ENCODE assay signal across 8 cellular contexts in the genomic region with DNA sequence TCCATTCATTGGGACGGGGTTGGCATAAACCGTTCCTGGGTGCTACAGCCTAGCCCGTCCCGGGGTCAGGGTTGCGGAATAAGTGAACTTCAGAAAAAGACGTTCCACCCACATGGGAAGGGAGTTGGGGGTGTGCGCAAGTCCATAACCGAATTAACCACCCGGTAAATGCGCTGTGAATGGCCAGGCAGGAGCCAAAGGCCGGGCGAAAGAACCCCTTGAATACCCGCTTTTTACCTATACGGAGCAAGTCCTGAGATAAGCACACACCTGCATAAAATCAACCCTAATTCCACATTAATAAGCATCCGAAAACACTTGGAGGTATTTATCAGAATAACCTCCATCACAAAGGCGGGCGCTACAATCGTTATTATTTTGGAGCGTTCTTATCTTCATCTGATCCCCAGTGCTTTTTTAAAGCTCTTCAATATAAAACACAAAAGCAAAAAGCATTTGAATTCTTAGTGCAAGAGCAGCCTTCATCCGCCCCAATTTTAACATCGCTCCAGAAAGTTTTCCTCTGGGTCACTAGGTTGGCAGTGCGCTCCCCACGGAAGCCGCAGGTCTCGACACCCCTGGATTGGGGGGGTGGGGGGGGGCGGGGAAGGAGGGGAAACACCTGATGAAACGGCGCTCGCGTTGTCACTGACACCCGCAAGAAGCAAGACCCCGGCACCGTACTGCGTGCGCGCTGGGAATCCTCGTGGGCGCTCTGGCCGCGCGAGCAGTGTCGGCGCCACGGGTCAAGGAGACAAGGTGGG. TPM values are rescaled to one million over a fixed set of nuclear protein-coding genes. Genes with fewer than 3 reads are reported as not detected.
DNase-seq lines count a peak whose midpoint lies in the region; ATAC-seq lines count a peak whose summit lies in the region.

No MANE protein-coding gene starts in this region.

- no peak for ATAC-seq in T-cell (replicated peaks in 1 of 4)
- peak; percentile 6 for ATAC-seq in stimulated activated naive CD8-positive, alpha-beta T cell treated with anti-CD3 and anti-CD28 coated beads, Interleukin-15, Interleukin-2, amounts not matched to agents 100 U/mL and 50 U/mL, for 24 hours
- ATAC-seq in GM19023 (IDR thresholded peaks at IDR 0.05; ENCODE audit: unreplicated experiment), result no peak

- no peaks in the 10 kb centered on the region for H3K36me3 Mint-ChIP-seq in T-cell

- no CpG with 5 or more reads among the region's 44 CpGs for WGBS in iPS DF 6.9 (ENCODE audit: insufficient coverage, insufficient read length)

- H3K9me3 Mint-ChIP-seq in T-cell, result peaks cover 0 to 7% (median 4%) of the 10 kb centered on the region in 3 donors

- DNase-seq in SIG-M5 treated with dmso at 0.1 percent for 504 hours (lab: John Stamatoyannopoulos, UW; ENCODE audit: unreplicated experiment), result peak; percentile 67
- DNase-seq in SIG-M5 (lab: John Stamatoyannopoulos, UW), result no peak
- no peak for DNase-seq in T-cell
- no peak for DNase-seq in iPS DF 6.9 (ENCODE audit: low read depth, low spot score)
- DNase-seq in stimulated activated naive CD8-positive, alpha-beta T cell treated with anti-CD3 and anti-CD28 coated beads, Interleukin-15, Interleukin-2, amounts not matched to agents 100 U/mL and 50 U/mL, for 24 hours, result no peak
- DNase-seq in HK-2 (ENCODE audit: unreplicated experiment), result no peak
- no peak for DNase-seq in activated CD4-positive, alpha-beta T cell treated with anti-CD3 and anti-CD28 coated beads, Interleukin-2, amount 50 U/mL, for 1 hour

- peak overlapping the region; percentile 59; the same call in 1 of the 2 replicates for H3K4me3 ChIP-seq in iPS DF 6.9 (ENCODE audit: low read length)

- no peak overlapping the region for H3K27ac ChIP-seq in iPS DF 6.9 (ENCODE audit: low read length)

- H3K27ac Mint-ChIP-seq in T-cell, result no peak overlapping the region

- peaks cover 48 to 59% of the 10 kb centered on the region in 2 donors for H3K27me3 Mint-ChIP-seq in T-cell

- peaks cover 25 to 35% (median 34%) of the 10 kb centered on the region in 3 donors for H3K4me1 Mint-ChIP-seq in T-cell

- H3K4me1 ChIP-seq in iPS DF 6.9 (ENCODE audit: control insufficient read depth, insufficient read depth, low read length), result no peaks in the 10 kb centered on the region

- peaks cover 8% of the 10 kb centered on the region for H3K27me3 ChIP-seq in iPS DF 6.9 (ENCODE audit: control insufficient read depth, insufficient read depth, low read length)

- POLR2A ChIA-PET in T-cell (lab: Charles Lee), result interaction anchor here (0.6 kb wide), 2 partner anchors 128 to 1137 kb away, joined by 3 to 9 read pairs; no protein-coding TSS in a partner anchor

- H3K36me3 ChIP-seq in iPS DF 6.9 (ENCODE audit: control insufficient read depth, insufficient read depth, low read length), result no peaks in the 10 kb centered on the region

- CTCF ChIA-PET in T-cell (lab: Charles Lee), result no interaction called here

- H3K9me3 ChIP-seq in iPS DF 6.9 (ENCODE audit: control insufficient read depth, insufficient read depth, low read length), result no peaks in the 10 kb centered on the region

- H3K4me3 Mint-ChIP-seq in T-cell, result peak overlapping the region; percentile 45 to 92 (median 54)

RNA-seq across cellular contexts. Expression of a gene that starts 1.2 kb away (rescaled TPM):
- total RNA-seq in T-cell, result under 1 TPM; 0.15 to 0.54 (median 0.23) TPM
